ENCODE assay signal across 24 cellular contexts in the genomic region with DNA sequence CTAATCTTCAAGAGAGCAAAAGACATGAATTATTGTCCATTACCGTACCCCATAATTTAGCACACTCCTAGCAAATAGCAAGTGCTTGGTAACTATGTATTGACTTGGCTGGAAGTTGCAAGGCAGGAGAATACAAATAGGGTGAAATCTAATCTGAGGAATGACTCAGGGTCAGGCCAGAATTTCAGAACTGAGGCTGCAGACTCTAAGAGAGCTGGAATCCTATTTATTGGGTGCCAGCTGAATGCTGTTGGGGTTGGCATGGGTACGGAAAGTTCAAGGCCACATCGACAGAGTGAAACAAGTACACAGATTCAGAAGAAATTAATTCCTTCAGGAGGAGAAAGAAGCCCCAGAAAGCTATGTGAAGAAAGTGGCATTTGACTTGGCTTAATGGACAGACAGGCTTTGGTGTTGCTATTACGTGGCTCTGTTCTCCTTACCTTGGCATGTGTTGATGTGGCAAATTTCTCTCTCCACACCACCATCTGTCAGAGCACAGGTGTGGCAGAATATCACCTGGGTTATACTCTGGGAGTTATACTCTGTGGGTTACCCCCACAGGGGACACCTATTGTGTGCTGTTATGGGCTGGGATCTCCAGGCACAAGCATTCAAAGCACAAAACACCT.
"Had no signal": no experiment of that assay in that cellular context is flagged by ENCODE, and none has a peak within 500 bp of the region (broad histone marks: within the 10 kb centered on the region; RNA-seq: fewer than 3 reads in every experiment).

No MANE protein-coding gene starts in this region.

- H3K4me3 ChIP-seq: MG63, SK-N-MC had no signal

- H3K36me3 ChIP-seq: MG63 had no signal

- DNase-seq: activated B cell treated with CpG ODN at 0.5 μM for 24 hours; activated CD4-positive, alpha-beta T cell treated with anti-CD3 and anti-CD28 coated beads for 1 hour; activated CD4-positive, alpha-beta T cell treated with anti-CD3 and anti-CD28 coated beads, Interleukin-2, amount 10 ng/mL, durations not matched to agents 24 days and 14 days; activated CD4-positive, alpha-beta T cell treated with anti-CD3 and anti-CD28 coated beads, Interleukin-2, amount 50 U/mL, for 48 hours; activated CD8-positive, alpha-beta memory T cell treated with anti-CD3 and anti-CD28 coated beads, Interleukin-2, amount 10 ng/mL, durations not matched to agents 7 days and 5 days; activated effector memory CD4-positive, alpha-beta T cell treated with anti-CD3 and anti-CD28 coated beads, Interleukin-2, amount 50 U/mL, for 16 hours; activated naive CD4-positive, alpha-beta T cell treated with Interleukin-2 at 50 U/mL for 16 hours; activated naive CD8-positive, alpha-beta T cell treated with anti-CD3 and anti-CD28 coated beads, Interleukin-2, amount 50 U/mL, for 24 hours; activated T-cell treated with anti-CD3 and anti-CD28 coated beads, Interleukin-2, amount 50 U/mL, for 4 hours; MG63; MV-4-11; NCI-H1092 treated with DMSO at 0.1 percent for 48 hours; NCI-H1436 treated with DMSO at 0.1 percent for 48 hours; NCI-H187; NCI-H446; NCI-H524; NCI-H748 treated with DMSO at 0.1 percent for 48 hours; NK-92 treated with Interleukin-12 subunit alpha and Interleukin-12 subunit beta, amount 100 ng/mL, for 24 hours; OCI-M1; RPMI8226; T-cell; T-helper 2 cell; T1000 had no signal

- H3K27ac ChIP-seq: SK-N-MC had no signal

- H3K9me3 ChIP-seq: MG63 had no signal
